Comparison of ENCODE assay signal across 1 cellular context in the genomic region with DNA sequence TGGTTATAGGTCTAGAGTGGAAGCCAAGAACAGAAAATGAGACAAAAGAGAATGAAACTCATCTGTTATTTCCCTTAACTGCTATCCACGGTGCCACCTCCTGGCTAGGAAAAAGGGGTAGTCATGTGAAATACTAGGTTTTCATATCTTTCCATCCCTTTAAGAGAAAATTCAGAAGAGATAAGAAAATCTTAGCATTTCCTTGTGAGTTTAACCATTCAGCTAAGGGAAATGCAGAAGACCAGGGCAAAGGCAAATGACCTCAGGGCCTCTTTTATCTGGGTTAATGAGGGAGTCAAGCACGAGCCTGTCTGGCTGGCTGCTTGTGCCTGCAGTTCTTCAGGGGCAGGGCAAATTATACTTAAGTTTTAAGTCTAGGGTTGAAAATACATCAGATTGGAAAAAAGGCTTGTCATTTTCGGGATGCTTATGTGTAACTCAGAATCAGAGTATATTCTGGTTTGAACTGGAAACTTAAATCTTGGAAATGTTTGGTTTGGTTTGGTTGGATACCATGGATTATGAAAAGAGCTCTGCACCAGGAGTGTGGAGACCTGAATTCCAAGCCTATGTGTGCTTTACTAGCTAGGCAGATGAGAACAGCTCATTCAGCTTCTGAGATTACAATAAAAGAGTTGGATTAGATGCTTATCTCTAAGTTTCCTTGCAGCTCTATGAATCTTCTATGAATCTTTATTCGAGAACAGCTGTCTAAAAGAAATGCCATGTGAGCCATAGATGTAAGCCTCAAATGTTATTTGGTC.
A peak's percentile ranks its signal among the peaks of the same experiment; 100 is the strongest.
TF ChIP-seq lines count a peak whose summit lies in the region.

No MANE protein-coding gene starts in this region.

TF ChIP-seq in endothelial cell of umbilical vein, 7 proteins besides CTCF, POLR2A, EP300 and RAD21:
- TF ChIP-seq JUN (IDR thresholded peaks at IDR 0.05; ENCODE audit: borderline replicate concordance, insufficient read depth, insufficient read length, low read depth) (no peak), POLR2AphosphoS5 (IDR thresholded peaks at IDR 0.05; ENCODE audit: insufficient read depth, low read depth, low read length) (no peak), EZH2 (IDR thresholded peaks at IDR 0.05; ENCODE audit: borderline replicate concordance, low read depth, low read length, severe bottlenecking) (no peak), GATA2 (IDR thresholded peaks at IDR 0.05; ENCODE audit: insufficient read depth, insufficient read length, low read depth, low read length) (peak; percentile 48)
